In the genomic region with DNA sequence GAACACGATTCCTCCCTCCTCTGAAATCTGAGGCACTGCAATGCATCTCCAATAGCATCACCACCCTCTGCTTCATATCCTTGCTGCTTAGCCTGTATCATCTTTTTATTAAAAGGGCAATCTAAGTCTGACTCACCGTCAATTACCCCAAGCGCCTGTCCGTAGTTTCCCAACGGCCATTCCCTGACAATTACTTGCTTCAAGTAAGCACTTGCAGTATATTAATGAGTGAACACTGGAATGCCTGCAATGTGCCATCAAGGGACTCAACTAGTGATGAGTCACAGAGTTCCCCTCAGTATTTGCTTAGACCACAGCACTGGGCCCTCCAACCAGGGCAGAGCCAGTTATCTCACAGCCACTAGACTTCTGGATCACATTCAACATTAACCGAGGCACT, we compare ENCODE assay signal across 11 cellular contexts. TPM values are rescaled to one million over a fixed set of nuclear protein-coding genes. Genes with fewer than 3 reads are reported as not detected.
DNase-seq lines count a peak whose midpoint lies in the region; ATAC-seq and TF ChIP-seq lines count a peak whose summit lies in the region.
"Had no signal": no experiment of that assay in that cellular context is flagged by ENCODE, and none has a peak within 500 bp of the region (broad histone marks: within the 10 kb centered on the region; RNA-seq: fewer than 3 reads in every experiment).

No MANE protein-coding gene starts in this region.

- H3K27ac ChIP-seq in Peyer's patch: no peak overlapping the region

- intact Hi-C loops in Caco-2 (cut with micrococcal nuclease; ENCODE audit: unreplicated experiment): no loop called here

- H3K9me3 ChIP-seq in Peyer's patch (no peaks in the 10 kb centered on the region), Caco-2 (no peaks in the 10 kb centered on the region)

- no peaks in the 10 kb centered on the region for H3K36me3 Mint-ChIP-seq in activated naive CD4-positive, alpha-beta T cell treated with anti-CD3 and anti-CD28 coated beads, Interleukin-2, amount 50 U/mL, for 72 hours
- H3K36me3 Mint-ChIP-seq in Caco-2 (ENCODE audit: insufficient read depth, unreplicated experiment): no peaks in the 10 kb centered on the region

- CTCF ChIA-PET in Caco-2 (lab: Charles Lee): no interaction called here

- no peaks in the 10 kb centered on the region for H3K9me3 Mint-ChIP-seq in activated naive CD4-positive, alpha-beta T cell treated with anti-CD3 and anti-CD28 coated beads, Interleukin-2, amount 50 U/mL, for 72 hours
- H3K9me3 Mint-ChIP-seq in Caco-2 (ENCODE audit: unreplicated experiment): peaks cover 10% of the 10 kb centered on the region
- H3K9me3 Mint-ChIP-seq: T-helper 1 cell treated with Interleukin-12 subunit alpha and Interleukin-12 subunit beta and Interleukin-4 antibody, amounts not matched to agents 30 μg/mL and 1 μg/mL, for 36 hours had no signal

- H3K27me3 Mint-ChIP-seq in Caco-2 (ENCODE audit: insufficient read depth, unreplicated experiment): peaks cover 3% of the 10 kb centered on the region

- POLR2A ChIA-PET in Caco-2 (lab: Charles Lee): no interaction called here

- H3K4me1 ChIP-seq in Peyer's patch (no peaks in the 10 kb centered on the region), Caco-2 (no peaks in the 10 kb centered on the region)

- no peak overlapping the region for H3K4me3 ChIP-seq in Peyer's patch
- H3K4me3 ChIP-seq in Caco-2 (ENCODE audit: low read depth, low read length): no peak overlapping the region
- H3K4me3 ChIP-seq: GM12878 had no signal

- H3K27ac Mint-ChIP-seq in activated naive CD4-positive, alpha-beta T cell treated with anti-CD3 and anti-CD28 coated beads, Interleukin-2, amount 50 U/mL, for 72 hours: no peak overlapping the region
- no peak overlapping the region for H3K27ac Mint-ChIP-seq in Caco-2 (ENCODE audit: unreplicated experiment)
- H3K27ac Mint-ChIP-seq: T-helper 1 cell treated with Interleukin-12 subunit alpha and Interleukin-12 subunit beta and Interleukin-4 antibody, amounts not matched to agents 30 μg/mL and 1 μg/mL, for 36 hours had no signal

- H3K36me3 ChIP-seq in Peyer's patch (no peaks in the 10 kb centered on the region), Caco-2 (ENCODE audit: control insufficient read depth, insufficient read depth, low read length) (no peaks in the 10 kb centered on the region)

- no peak for ATAC-seq in activated naive CD4-positive, alpha-beta T cell treated with anti-CD3 and anti-CD28 coated beads, Interleukin-2, amount 50 U/mL, for 72 hours
- ATAC-seq: GM12878 had no signal

- TF ChIP-seq POLR2A in Peyer's patch (IDR thresholded peaks at IDR 0.05): no peak

- no TSS peak for BruUV-seq in Caco-2 (replicated peaks; lab: Mats Ljungman, UMichigan)

- H3K27me3 ChIP-seq in Peyer's patch: no peaks in the 10 kb centered on the region
- H3K27me3 ChIP-seq in Caco-2 (replicated peaks; ENCODE audit: control insufficient read depth, insufficient read depth, low read length): no peaks in the 10 kb centered on the region; the same call in none of the 2 replicates

- in situ Hi-C loops in SK-MEL-5 (cut with HindIII; ENCODE audit: low pct_unique_long_range_greater_than_20kb, low sequenced_read_pairs): no loop called here

- H3K4me1 Mint-ChIP-seq in Caco-2 (ENCODE audit: low read depth, unreplicated experiment): peaks cover 4% of the 10 kb centered on the region

- peak; percentile 87 for DNase-seq in HCEC 1CT
- peak; percentile 65 for DNase-seq in SK-MEL-5 (ENCODE audit: low read depth, low spot score)
- DNase-seq in foreskin melanocyte: peak; percentile 96
- peak; percentile 75 for DNase-seq in stromal cell of bone marrow (ENCODE audit: low read depth)
- DNase-seq in Peyer's patch: no peak
- no peak for DNase-seq in activated naive CD4-positive, alpha-beta T cell treated with anti-CD3 and anti-CD28 coated beads, Interleukin-2, amount 50 U/mL, for 72 hours (ENCODE audit: low spot score in 2 of 2)
- DNase-seq in Caco-2: no peak
- DNase-seq: cerebellar nuclear complex, NCI-H1930 had no signal

- H3K4me3 Mint-ChIP-seq in Caco-2 (ENCODE audit: unreplicated experiment): no peak overlapping the region
- H3K4me3 Mint-ChIP-seq: T-helper 1 cell treated with Interleukin-12 subunit alpha and Interleukin-12 subunit beta and Interleukin-4 antibody, amounts not matched to agents 30 μg/mL and 1 μg/mL, for 36 hours had no signal

- no peak for TF ChIP-seq CTCF in Peyer's patch (IDR thresholded peaks at IDR 0.05)
- TF ChIP-seq CTCF in Caco-2 (IDR thresholded peaks at IDR 0.05; ENCODE audit: insufficient read depth in 1 of 2, low read depth in 1 of 2, low read length in 1 of 2, severe bottlenecking in 1 of 2, unreplicated experiment in 1 of 2): no peak

RNA-seq across cellular contexts. Expression of a gene that starts 19.5 kb away (rescaled TPM):
- 12.2 and 13.2 TPM in 2 replicates for total RNA-seq in SK-MEL-5 (2014; rRNA removed; shearing (Covaris generic))
- 7.1 and 9.3 TPM in 2 replicates for polyA plus RNA-seq in SK-MEL-5 (2015; cell fraction: cytosol; rRNA removed)
- polyA plus RNA-seq in SK-MEL-5 (2015; cell fraction: nucleus; rRNA removed): 3.9 and 6.4 TPM in 2 replicates
- total RNA-seq in Peyer's patch (1 to 10 TPM; 1.1 to 4.1 (median 1.6) TPM), Caco-2 (2022) (not detected in 2 replicates)
- total RNA-seq in activated naive CD4-positive, alpha-beta T cell treated with anti-CD3 and anti-CD28 coated beads, Interleukin-2, amount 50 U/mL, for 72 hours: under 1 TPM; 0.09 to 0.82 TPM
- total RNA-seq: GM12878 had no signal

Comparison
In these comparisons a context has a peak if more than half of its experiments do, and no peak if none do; other contexts are left out.
1. DNase-seq: peak in HCEC 1CT (single experiment), SK-MEL-5 (single experiment), foreskin melanocyte (single experiment) and stromal cell of bone marrow (single experiment); none in Peyer's patch (0 of 3), activated naive CD4-positive, alpha-beta T cell treated with anti-CD3 and anti-CD28 coated beads, Interleukin-2, amount 50 U/mL, for 72 hours (0 of 2) and Caco-2 (0 of 2).